In the genomic region with DNA sequence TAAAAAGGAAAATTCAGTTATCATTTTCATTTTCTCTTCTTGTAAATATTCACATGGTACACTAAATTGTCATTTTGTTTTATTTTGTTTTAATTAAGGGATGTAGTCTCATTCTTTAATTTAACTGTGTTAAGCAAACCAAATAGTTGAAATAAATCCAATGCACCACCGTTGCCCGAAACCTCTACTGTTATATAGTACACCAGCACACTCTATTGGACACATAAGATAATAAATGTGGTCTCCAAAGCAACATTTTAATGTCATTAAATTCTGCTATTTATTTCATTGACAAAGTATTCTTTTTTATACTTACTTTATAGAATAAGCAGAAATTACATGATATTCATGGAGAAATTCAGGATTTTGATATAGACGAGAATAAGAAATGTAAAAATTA, we compare ENCODE assay signal across 8 cellular contexts.
A peak's percentile ranks its signal among the peaks of the same experiment; 100 is the strongest.
DNase-seq lines count a peak whose midpoint lies in the region; TF ChIP-seq lines count a peak whose summit lies in the region.
"Had no signal": no experiment of that assay in that cellular context is flagged by ENCODE, and none has a peak within 500 bp of the region (broad histone marks: within the 10 kb centered on the region; RNA-seq: fewer than 3 reads in every experiment).

No MANE protein-coding gene starts in this region.

- H3K27me3 ChIP-seq in KMS-11 (ENCODE audit: insufficient read depth, low read depth) (no peaks in the 10 kb centered on the region), osteoblast (ENCODE audit: insufficient read depth, low read length) (no peaks in the 10 kb centered on the region), colonic mucosa (no peaks in the 10 kb centered on the region)

- intact Hi-C loops in colonic mucosa (cut with DNase I) = no loop called here

- no peaks in the 10 kb centered on the region for H3K36me3 ChIP-seq in KMS-11 (ENCODE audit: insufficient read depth)
- H3K36me3 ChIP-seq in osteoblast (ENCODE audit: insufficient read depth, low read length) = no peaks in the 10 kb centered on the region
- no peaks in the 10 kb centered on the region for H3K36me3 ChIP-seq in colonic mucosa

- H3K9ac ChIP-seq in KMS-11 = no peak overlapping the region
- no peak overlapping the region for H3K9ac ChIP-seq in colonic mucosa (ENCODE audit: low read depth in 2 of 2, low read length in 2 of 2)

- no peak overlapping the region for H2AFZ ChIP-seq in KMS-11 (ENCODE audit: low read depth)
- no peak overlapping the region for H2AFZ ChIP-seq in osteoblast (ENCODE audit: low read length)

- H3K4me3 ChIP-seq in KMS-11 (IDR thresholded peaks at IDR 0.05; ENCODE audit: insufficient read depth, low read depth, low read length) (no peak overlapping the region), osteoblast (ENCODE audit: insufficient read depth, low read length) (no peak overlapping the region), colonic mucosa (no peak overlapping the region)

- in situ Hi-C loops in T47D (cut with HindIII; ENCODE audit: low pct_unique_long_range_greater_than_20kb, low sequenced_read_pairs) = no loop called here

- DNase-seq in GM10266 (ENCODE audit: extremely low spot score) (no peak), T47D (ENCODE audit: low read depth in 1 of 2, low spot score in 1 of 2) (peak; percentile 4 to 29), osteoblast (ENCODE audit: insufficient read length, low spot score, missing footprints) (no peak), colonic mucosa (no peak)
- no peak for DNase-seq in activated T-cell treated with anti-CD3 and anti-CD28 coated beads, Interleukin-2, amount 50 U/mL, for 48 hours
- no peak for DNase-seq in activated CD4-positive, CD25-positive, alpha-beta regulatory T cell treated with anti-CD3 and anti-CD28 coated beads, Interleukin-2, amount 50 U/mL, for 72 hours
- DNase-seq: activated CD8-positive, alpha-beta memory T cell treated with anti-CD3 and anti-CD28 coated beads, Interleukin-2, amount 10 ng/mL, durations not matched to agents 7 days and 5 days had no signal

- TF ChIP-seq CTCF in GM10266 (IDR thresholded peaks at IDR 0.05; ENCODE audit: control insufficient read depth, insufficient read depth, low read depth, missing control alignments) (peak; percentile 38), KMS-11 (conservative IDR thresholded peaks at IDR 0.05; ENCODE audit: low read depth, low read length) (peak; percentile 18; the same call in 1 of the 2 replicates), osteoblast (IDR thresholded peaks at IDR 0.05; ENCODE audit: extremely low read depth, low read depth, low read length) (peak; percentile 41), colonic mucosa (IDR thresholded peaks at IDR 0.05) (no peak)

- H3K79me2 ChIP-seq in KMS-11 (ENCODE audit: insufficient read depth, low read depth) (no peaks in the 10 kb centered on the region), osteoblast (ENCODE audit: insufficient read depth, low read length) (no peaks in the 10 kb centered on the region)

- H4K20me1 ChIP-seq in KMS-11 (ENCODE audit: insufficient read depth) (no peaks in the 10 kb centered on the region), osteoblast (ENCODE audit: insufficient read depth, low read length) (no peaks in the 10 kb centered on the region)

- H3K4me2 ChIP-seq in KMS-11 (no peak overlapping the region), osteoblast (ENCODE audit: insufficient read depth, low read length) (no peak overlapping the region)

- H3K4me1 ChIP-seq in KMS-11 (ENCODE audit: low read depth, poor library complexity, severe bottlenecking) (no peaks in the 10 kb centered on the region), osteoblast (ENCODE audit: insufficient read depth, low read length) (no peaks in the 10 kb centered on the region), colonic mucosa (no peaks in the 10 kb centered on the region)

- H3K27ac ChIP-seq in KMS-11 (no peak overlapping the region), osteoblast (ENCODE audit: low read depth, low read length) (no peak overlapping the region), colonic mucosa (no peak overlapping the region)

- H3K9me3 ChIP-seq in osteoblast (ENCODE audit: low read depth, low read length) (no peaks in the 10 kb centered on the region), colonic mucosa (no peaks in the 10 kb centered on the region)

Comparison
In these comparisons a context has a peak if more than half of its experiments do, and no peak if none do; other contexts are left out.
1. DNase-seq: peak in T47D (2 of 2); none in GM10266 (single experiment), osteoblast (single experiment), activated T-cell treated with anti-CD3 and anti-CD28 coated beads, Interleukin-2, amount 50 U/mL, for 48 hours (0 of 2), activated CD4-positive, CD25-positive, alpha-beta regulatory T cell treated with anti-CD3 and anti-CD28 coated beads, Interleukin-2, amount 50 U/mL, for 72 hours (single experiment) and colonic mucosa (single experiment).